In the genomic region with DNA sequence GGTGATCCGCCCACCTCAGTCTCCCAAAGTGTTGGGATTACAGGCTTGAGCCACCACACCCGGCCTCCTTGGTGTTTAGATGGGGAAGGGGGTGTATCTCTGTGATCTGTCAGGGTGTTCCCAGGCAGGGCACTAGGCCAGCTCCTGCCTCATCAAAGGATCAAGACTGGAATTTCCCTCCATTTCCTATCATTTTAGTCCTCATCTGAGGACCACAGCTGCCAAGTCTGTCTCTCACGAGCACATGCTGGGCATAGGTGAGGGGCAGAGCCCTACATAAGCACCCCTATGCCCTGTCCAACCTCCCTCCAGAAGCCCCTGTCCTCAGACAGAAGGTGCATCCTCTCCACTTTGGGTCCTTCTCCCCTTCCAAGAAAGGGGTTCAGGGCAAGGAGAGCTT, we compare ENCODE assay signal across 1 cellular context.
A peak's percentile ranks its signal among the peaks of the same experiment; 100 is the strongest.
TF ChIP-seq lines count a peak whose summit lies in the region.

No MANE protein-coding gene starts in this region.

TF ChIP-seq in A549, 52 proteins besides CTCF, POLR2A, EP300 and RAD21 (continued from another document):
- TF ChIP-seq KDM1A (IDR thresholded peaks at IDR 0.05; ENCODE audit: low read depth) (no peak), RNF2 (IDR thresholded peaks at IDR 0.05; ENCODE audit: borderline replicate concordance, low read depth) (no peak), TFCP2L1 (CRISPR knock-in tag; IDR thresholded peaks at IDR 0.05) (no peak), ZSCAN20 (CRISPR knock-in tag; IDR thresholded peaks at IDR 0.05) (no peak), CHD4 (IDR thresholded peaks at IDR 0.05; ENCODE audit: borderline replicate concordance) (no peak), HOXA7 (CRISPR knock-in tag; IDR thresholded peaks at IDR 0.05) (no peak), TP53 (CRISPR knock-in tag; IDR thresholded peaks at IDR 0.05) (no peak)
- TF ChIP-seq, protein P1, sequence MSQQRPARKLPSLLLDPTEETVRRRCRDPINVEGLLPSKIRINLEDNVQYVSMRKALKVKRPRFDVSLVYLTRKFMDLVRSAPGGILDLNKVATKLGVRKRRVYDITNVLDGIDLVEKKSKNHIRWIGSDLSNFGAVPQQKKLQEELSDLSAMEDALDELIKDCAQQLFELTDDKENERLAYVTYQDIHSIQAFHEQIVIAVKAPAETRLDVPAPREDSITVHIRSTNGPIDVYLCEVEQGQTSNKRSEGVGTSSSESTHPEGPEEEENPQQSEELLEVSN (IDR thresholded peaks at IDR 0.05; ENCODE audit: borderline replicate concordance, low read depth) = 0 out of 2 replicates have a peak, but pooled peaks have one; percentile 28
- TF ChIP-seq, protein P2, sequence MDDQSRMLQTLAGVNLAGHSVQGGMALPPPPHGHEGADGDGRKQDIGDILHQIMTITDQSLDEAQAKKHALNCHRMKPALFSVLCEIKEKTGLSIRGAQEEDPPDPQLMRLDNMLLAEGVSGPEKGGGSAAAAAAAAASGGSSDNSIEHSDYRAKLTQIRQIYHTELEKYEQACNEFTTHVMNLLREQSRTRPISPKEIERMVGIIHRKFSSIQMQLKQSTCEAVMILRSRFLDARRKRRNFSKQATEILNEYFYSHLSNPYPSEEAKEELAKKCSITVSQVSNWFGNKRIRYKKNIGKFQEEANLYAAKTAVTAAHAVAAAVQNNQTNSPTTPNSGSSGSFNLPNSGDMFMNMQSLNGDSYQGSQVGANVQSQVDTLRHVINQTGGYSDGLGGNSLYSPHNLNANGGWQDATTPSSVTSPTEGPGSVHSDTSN (IDR thresholded peaks at IDR 0.05) = no peak
- TF ChIP-seq, protein P3, sequence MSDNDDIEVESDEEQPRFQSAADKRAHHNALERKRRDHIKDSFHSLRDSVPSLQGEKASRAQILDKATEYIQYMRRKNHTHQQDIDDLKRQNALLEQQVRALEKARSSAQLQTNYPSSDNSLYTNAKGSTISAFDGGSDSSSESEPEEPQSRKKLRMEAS (IDR thresholded peaks at IDR 0.05) = peak; percentile 53; the same call in 1 of the 2 replicates
TF ChIP-seq in A549: peak in this region for 3.
